21 cellular contexts compared by ENCODE assay signal in genomic region chr11:17266781-17267180, GRCh38. TPM values are rescaled to one million over a fixed set of nuclear protein-coding genes. Genes with fewer than 3 reads are reported as not detected.
A peak's percentile ranks its signal among the peaks of the same experiment; 100 is the strongest.
DNase-seq lines count a peak whose midpoint lies in the region; ATAC-seq, FAIRE-seq and TF ChIP-seq lines count a peak whose summit lies in the region.
"Had no signal": no experiment of that assay in that cellular context is flagged by ENCODE, and none has a peak within 500 bp of the region (broad histone marks: within the 10 kb centered on the region; RNA-seq: fewer than 3 reads in every experiment).

No MANE protein-coding gene starts in this region.

- H3K36me3 ChIP-seq in HEK293 (ENCODE audit: control insufficient read depth in 2 of 2, insufficient read depth in 1 of 2, low read length in 2 of 2) (no peaks in the 10 kb centered on the region), pancreas (no peaks in the 10 kb centered on the region), brain microvascular endothelial cell (replicated peaks) (no peaks in the 10 kb centered on the region)
- H3K36me3 ChIP-seq: BE2C, BLaER1 had no signal

- no peak for FAIRE-seq in pancreas (lab: Jason Lieb, UNC)
- FAIRE-seq: A204.1, D721Med, GM12878, GM12892, GM18507 had no signal

- H3K4me3 ChIP-seq in HEK293 (ENCODE audit: low read depth, low read length) (no peak overlapping the region), pancreas (no peak overlapping the region), brain microvascular endothelial cell (ENCODE audit: low read depth, low read length) (no peak overlapping the region)
- H3K4me3 ChIP-seq: BLaER1, GM12878 had no signal

- intact Hi-C loops in pancreas (cut with DNase I): no loop called here

- H3K27ac ChIP-seq in HEK293 (ENCODE audit: extremely low read depth, low read depth, low read length): no peak overlapping the region
- no peak overlapping the region for H3K27ac ChIP-seq in caudate nucleus (ENCODE audit: low read depth, low read length)
- H3K27ac ChIP-seq in pancreas: no peak overlapping the region
- no peak overlapping the region for H3K27ac ChIP-seq in brain microvascular endothelial cell
- H3K27ac ChIP-seq: BLaER1 had no signal

- no peaks in the 10 kb centered on the region for H3K4me1 ChIP-seq in HEK293 (ENCODE audit: control insufficient read depth, insufficient read depth, low read length)
- no peaks in the 10 kb centered on the region for H3K4me1 ChIP-seq in pancreas
- H3K4me1 ChIP-seq: BE2C had no signal

- DNase-seq in caudate nucleus (lab: John Stamatoyannopoulos, UW): peak in 35 of 61 donors; percentile 2 to 85 (median 23)
- DNase-seq in putamen (ENCODE audit: low spot score): peak; percentile 55
- no peak for DNase-seq in DMS 273 treated with DMSO at 0.1 percent for 48 hours (lab: John Stamatoyannopoulos, UW)
- no peak for DNase-seq in pancreas
- DNase-seq in brain microvascular endothelial cell: no peak
- DNase-seq: 8988T; BE2C; C1 segment of cervical spinal cord; CD4-positive, alpha-beta memory T cell; CD4-positive, CD25-positive, alpha-beta regulatory T cell; CD8-positive, alpha-beta memory T cell; COR-L47; DMS153; DMS79 had no signal

- POLR2A ChIA-PET in HEK293 (lab: Yijun Ruan, JAX): no interaction called here

- in situ Hi-C loops in brain microvascular endothelial cell (cut with HindIII; ENCODE audit: low pct_ligation_motif_present, low sequenced_read_pairs): no loop called here

- no peaks in the 10 kb centered on the region for H3K9me3 ChIP-seq in HEK293 (ENCODE audit: control insufficient read depth, insufficient read depth, low read depth, low read length)
- H3K9me3 ChIP-seq in pancreas: no peaks in the 10 kb centered on the region
- H3K9me3 ChIP-seq: BE2C, BLaER1 had no signal

- no peak for TF ChIP-seq CTCF in HEK293 (tag by site-specific recombination; IDR thresholded peaks at IDR 0.05)
- TF ChIP-seq CTCF in pancreas (IDR thresholded peaks at IDR 0.05): no peak
- no peak for TF ChIP-seq CTCF in brain microvascular endothelial cell (IDR thresholded peaks at IDR 0.05; ENCODE audit: low read depth, low read length, missing control alignments)

- no peaks in the 10 kb centered on the region for H3K27me3 ChIP-seq in pancreas
- no peaks in the 10 kb centered on the region for H3K27me3 ChIP-seq in brain microvascular endothelial cell (replicated peaks)
- H3K27me3 ChIP-seq: BE2C, BLaER1 had no signal

- WGBS in pancreas, 2 donors: 86 to 90% methylated on average over 5 of the region's 5 CpGs

- CTCF ChIA-PET in HEK293 (lab: Yijun Ruan, JAX): no interaction called here

- ATAC-seq in pancreas: no peak
- ATAC-seq: GM12878 had no signal

TF ChIP-seq in HEK293, 187 proteins besides CTCF, POLR2A, EP300 and RAD21:
- TF ChIP-seq SP2 (tag by site-specific recombination; IDR thresholded peaks at IDR 0.05) (no peak), ZFHX2 (tag by site-specific recombination; conservative IDR thresholded peaks at IDR 0.05) (0 out of 2 replicates have a peak, but pooled peaks have one; percentile 30), ZNF121 (tag by site-specific recombination; IDR thresholded peaks at IDR 0.05) (no peak), ZNF23 (tag by site-specific recombination; IDR thresholded peaks at IDR 0.05; ENCODE audit: borderline replicate concordance) (no peak)

RNA-seq across cellular contexts. Expression of gene NUCB2, which starts 9.8 kb away (rescaled TPM):
- total RNA-seq in pancreas: 100 to 1,000 TPM; 125 to 255 (median 160) TPM
- polyA plus RNA-seq in pancreas: 100 to 1,000 TPM; 108 to 183 TPM

RNA-seq across cellular contexts. Expression of gene PIK3C2A, which starts 59.0 kb away (rescaled TPM):
- total RNA-seq in pancreas: 10 to 100 TPM; 17.3 to 33.2 (median 23.6) TPM
- 1 to 10 TPM; 5.4 to 9.1 TPM for polyA plus RNA-seq in pancreas

Comparison
In these comparisons a context has a peak if more than half of its experiments do, and no peak if none do; other contexts are left out.
1. DNase-seq: peak in caudate nucleus (35 of 61) and putamen (single experiment); none in DMS 273 treated with DMSO at 0.1 percent for 48 hours (single experiment), pancreas (0 of 6) and brain microvascular endothelial cell (single experiment).